Comparison of ENCODE assay signal across 24 cellular contexts in the genomic region with DNA sequence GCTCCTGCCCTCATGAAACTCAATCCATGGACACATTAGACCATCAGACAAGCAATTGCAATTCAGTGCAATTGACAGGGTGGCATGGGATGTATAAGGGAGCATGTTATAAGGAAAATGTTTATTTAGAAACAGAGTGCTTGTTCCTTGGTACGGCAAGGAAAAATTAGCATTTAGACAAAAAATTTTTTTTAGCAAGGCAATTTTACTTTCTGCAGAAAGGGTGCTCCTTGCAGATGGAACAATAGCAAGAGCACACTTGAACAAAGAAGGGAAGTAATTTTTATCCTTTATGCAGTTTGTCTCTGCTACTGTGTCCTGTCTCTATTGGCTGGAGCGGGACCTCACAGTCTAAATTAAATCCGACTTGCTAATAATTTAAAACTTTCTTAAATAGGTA.
"Had no signal": no experiment of that assay in that cellular context is flagged by ENCODE, and none has a peak within 500 bp of the region (broad histone marks: within the 10 kb centered on the region; RNA-seq: fewer than 3 reads in every experiment).

No MANE protein-coding gene starts in this region.

- DNase-seq: MM.1S, NCI-H1092, NCI-H1105 treated with DMSO at 0.1 percent for 48 hours, NCI-H1417 treated with DMSO at 0.1 percent for 48 hours, NCI-H146, NCI-H1694 treated with DMSO at 0.1 percent for 48 hours, NCI-H1930, NCI-H2081 treated with DMSO at 0.1 percent for 48 hours, NCI-H2171, NCI-H226, NCI-H446, NCI-H510A, NCI-H524 treated with DMSO at 0.1 percent for 48 hours, NCI-H774, PC-9, Peyer's patch, Right ventricle myocardium superior, RPMI8226, SIG-M5 had no signal

- H3K36me3 ChIP-seq: Peyer's patch, SJSA1 had no signal

- H3K4me1 ChIP-seq: Peyer's patch, SJSA1 had no signal

- H3K9ac ChIP-seq: KMS-11 had no signal

- H3K27me3 ChIP-seq: Peyer's patch, SJSA1 had no signal

- H2AFZ ChIP-seq: PC-9 had no signal

- H3K9me3 ChIP-seq: SJSA1 had no signal

- H3K4me2 ChIP-seq: KMS-11, PC-9 had no signal

- H3K4me3 ChIP-seq: PC-9, Peyer's patch, SJSA1, SK-N-MC had no signal

- H3K27ac ChIP-seq: HL-60, KMS-11, PC-9, Peyer's patch, SJSA1, SK-N-MC had no signal

- ATAC-seq: T-cell had no signal
